In the genomic region with DNA sequence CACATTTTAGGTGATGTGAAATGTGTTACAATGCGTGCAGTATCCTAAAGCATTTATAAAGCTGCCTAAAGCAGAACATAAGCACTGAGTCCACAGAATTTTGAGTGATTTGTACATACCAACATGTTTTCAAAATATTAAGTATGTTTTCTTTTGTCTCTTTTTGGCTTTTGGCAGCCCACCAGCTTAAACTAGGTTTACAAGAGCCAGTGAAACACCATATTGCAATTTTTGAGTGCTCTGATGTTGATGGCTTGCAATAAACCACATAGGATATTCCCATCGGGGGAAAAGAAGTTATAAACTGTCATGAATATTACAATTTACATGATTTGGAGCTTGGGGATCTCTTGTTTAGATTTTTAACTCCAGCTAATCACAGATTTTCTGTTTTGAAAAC, we compare ENCODE assay signal across 24 cellular contexts.
"Had no signal": no experiment of that assay in that cellular context is flagged by ENCODE, and none has a peak within 500 bp of the region (broad histone marks: within the 10 kb centered on the region; RNA-seq: fewer than 3 reads in every experiment).

No MANE protein-coding gene starts in this region.

- H3K27me3 Mint-ChIP-seq: activated CD4-positive, alpha-beta T cell treated with anti-CD3 and anti-CD28 coated beads for 36 hours; activated naive CD8-positive, alpha-beta T cell; natural killer cell treated with Interleukin-12 subunit alpha and Interleukin-12 subunit beta and Interleukin-15 and Interleukin-18, amount 100 ng/mL, for 72 hours had no signal

- H3K4me3 Mint-ChIP-seq: activated CD4-positive, alpha-beta T cell treated with anti-CD3 and anti-CD28 coated beads for 36 hours; activated naive CD8-positive, alpha-beta T cell; natural killer cell treated with Interleukin-12 subunit alpha and Interleukin-12 subunit beta and Interleukin-15 and Interleukin-18, amount 100 ng/mL, for 72 hours; T-helper 2 cell treated with Interferon-gamma antibody and Interleukin-4, amounts not matched to agents 5 μg/mL and 100 μg/mL, for 36 hours had no signal

- H3K27me3 ChIP-seq: adrenal gland, body of pancreas, colonic mucosa, dorsolateral prefrontal cortex, heart right ventricle, tibial nerve had no signal

- H3K4me1 ChIP-seq: adrenal gland, body of pancreas, colonic mucosa, heart right ventricle, tibial nerve had no signal

- H3K36me3 Mint-ChIP-seq: activated naive CD8-positive, alpha-beta T cell; natural killer cell treated with Interleukin-12 subunit alpha and Interleukin-12 subunit beta and Interleukin-15 and Interleukin-18, amount 100 ng/mL, for 72 hours had no signal

- H3K27ac Mint-ChIP-seq: activated CD4-positive, alpha-beta T cell treated with anti-CD3 and anti-CD28 coated beads for 36 hours; activated naive CD8-positive, alpha-beta T cell; natural killer cell treated with Interleukin-12 subunit alpha and Interleukin-12 subunit beta and Interleukin-15 and Interleukin-18, amount 100 ng/mL, for 72 hours; T-helper 2 cell treated with Interferon-gamma antibody and Interleukin-4, amounts not matched to agents 5 μg/mL and 100 μg/mL, for 36 hours had no signal

- H3K36me3 ChIP-seq: adrenal gland, colonic mucosa, heart right ventricle, tibial nerve had no signal

- ATAC-seq: activated CD4-positive, alpha-beta T cell treated with anti-CD3 and anti-CD28 coated beads for 36 hours; body of pancreas; heart right ventricle; left lobe of liver; natural killer cell treated with Interleukin-12 subunit alpha and Interleukin-12 subunit beta and Interleukin-15 and Interleukin-18, amount 100 ng/mL, for 72 hours; right cardiac atrium had no signal

- H3K9me3 ChIP-seq: adrenal gland, body of pancreas, colonic mucosa, heart right ventricle, tibial nerve had no signal

- H3K27ac ChIP-seq: adrenal gland, body of pancreas, colonic mucosa, dorsolateral prefrontal cortex, heart right ventricle, tibial nerve had no signal

- DNase-seq: activated CD4-positive, alpha-beta T cell treated with anti-CD3 and anti-CD28 coated beads for 36 hours; activated CD4-positive, CD25-positive, alpha-beta regulatory T cell; activated effector memory CD4-positive, alpha-beta T cell treated with Interleukin-2 at 50 U/mL for 16 hours; activated naive CD4-positive, alpha-beta T cell treated with Interleukin-2 at 50 U/mL for 16 hours; adrenal gland; aorta; body of pancreas; colonic mucosa; dorsolateral prefrontal cortex; effector memory CD4-positive, alpha-beta T cell; erythroblast; foreskin melanocyte; heart right ventricle; mesendoderm; posterior cingulate gyrus; right cardiac atrium; stimulated activated CD4-positive, alpha-beta T cell treated with anti-CD3 and anti-CD28 coated beads, Interleukin-2, amount 100 ng/mL, for 48 hours; stimulated activated naive CD4-positive, alpha-beta T cell treated with Interleukin-2 at 50 U/mL for 16 hours had no signal

- H3K4me3 ChIP-seq: adrenal gland, body of pancreas, colonic mucosa, dorsolateral prefrontal cortex, heart right ventricle, lung, tibial nerve had no signal

- H3K4me1 Mint-ChIP-seq: activated CD4-positive, alpha-beta T cell treated with anti-CD3 and anti-CD28 coated beads for 36 hours had no signal
